8 cellular contexts compared by ENCODE assay signal in the genomic region with DNA sequence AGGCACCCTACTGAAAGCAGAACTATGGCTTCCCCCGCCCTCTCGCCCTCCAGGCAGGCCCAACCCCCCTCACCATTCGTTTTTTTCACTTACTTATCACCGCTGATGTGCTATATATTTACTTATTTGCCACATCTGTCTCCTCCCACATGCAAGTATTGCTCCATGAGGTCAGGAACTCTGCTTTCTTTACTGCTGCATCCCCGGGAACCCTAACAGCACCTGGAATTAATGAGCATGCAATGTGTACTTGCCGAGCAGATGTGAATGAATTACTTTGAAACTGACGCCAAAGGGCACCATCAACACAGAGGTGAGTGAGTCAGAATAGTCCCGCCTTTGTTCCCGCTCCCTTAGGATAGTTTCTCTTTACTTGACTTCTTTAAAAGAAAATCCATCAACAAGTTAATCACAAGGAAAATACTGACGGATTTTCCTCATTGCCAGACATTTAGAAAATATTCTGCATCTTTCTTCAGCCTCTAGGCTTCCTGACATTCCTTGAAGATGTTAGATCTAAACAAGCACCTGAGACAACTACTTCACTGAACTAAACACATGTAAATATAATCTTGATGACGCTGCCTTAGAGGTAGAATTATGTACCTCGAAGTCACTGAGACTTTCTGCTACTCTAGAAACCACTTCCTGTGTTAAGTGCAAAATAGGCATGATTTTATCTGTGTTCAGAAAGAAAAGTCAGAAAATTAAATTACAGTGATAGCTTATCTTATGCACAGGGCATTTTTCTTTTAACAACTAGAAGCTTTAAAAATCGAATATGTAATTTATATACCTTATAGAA. TPM values are rescaled to one million over a fixed set of nuclear protein-coding genes. Genes with fewer than 3 reads are reported as not detected.
DNase-seq lines count a peak whose midpoint lies in the region; ATAC-seq and TF ChIP-seq lines count a peak whose summit lies in the region.

No MANE protein-coding gene starts in this region.

- peak; percentile 79 for DNase-seq in DMS153 (lab: John Stamatoyannopoulos, UW)
- DNase-seq in HCT116 (ENCODE audit: low read depth, low spot score) = no peak
- no peak for DNase-seq in NT2/D1 (ENCODE audit: low read depth, low spot score)
- no peak for DNase-seq in spleen
- no peak for DNase-seq in adrenal gland
- DNase-seq in caudate nucleus (lab: John Stamatoyannopoulos, UW) = no peak

- WGBS in spleen, 5 donors = 31 to 42% (median 38%) methylated on average over 13 of the region's 13 CpGs
- 53 to 56% (median 54%) methylated on average over 13 of the region's 13 CpGs for WGBS in adrenal gland, 4 donors

- H3K4me2 ChIP-seq in HCT116 (ENCODE audit: low read length) = peak overlapping the region; percentile 66

- H3K27me3 Mint-ChIP-seq in dendritic cell treated with granulocyte-macrophage colony-stimulating factor and Interleukin-4, amounts not matched to agents 40 ng/mL and 50 ng/mL, for 4 days = peaks cover 1% of the 10 kb centered on the region

- H4K20me1 ChIP-seq in HCT116 (ENCODE audit: insufficient read depth) = no peaks in the 10 kb centered on the region

- no peak overlapping the region for H3K27ac Mint-ChIP-seq in dendritic cell treated with granulocyte-macrophage colony-stimulating factor and Interleukin-4, amounts not matched to agents 40 ng/mL and 50 ng/mL, for 4 days

- H3K27me3 ChIP-seq in HCT116 (ENCODE audit: insufficient read depth, low read length) = no peaks in the 10 kb centered on the region
- H3K27me3 ChIP-seq in NT2/D1 (ENCODE audit: insufficient read depth, insufficient read length) = no peaks in the 10 kb centered on the region
- H3K27me3 ChIP-seq in spleen (replicated peaks in 1 of 7) = no peaks in the 10 kb centered on the region
- H3K27me3 ChIP-seq in adrenal gland = no peaks in the 10 kb centered on the region

- H3K9me3 Mint-ChIP-seq in dendritic cell treated with granulocyte-macrophage colony-stimulating factor and Interleukin-4, amounts not matched to agents 40 ng/mL and 50 ng/mL, for 4 days = no peaks in the 10 kb centered on the region

- H3K4me3 ChIP-seq in HCT116 (replicated peaks in 1 of 2; ENCODE audit: low read depth in 1 of 2, low read length in 2 of 2) (peak overlapping the region; percentile 11 to 16; a peak in 3 of 4 replicates), NT2/D1 (ENCODE audit: insufficient read length, low read depth) (peak overlapping the region; percentile 1), spleen (peak overlapping the region in 1 of 8 donors; percentile 12), adrenal gland (no peak overlapping the region)

- no peak for TF ChIP-seq RAD21 in HCT116 (IDR thresholded peaks at IDR 0.05; ENCODE audit: low read depth)

- no peaks in the 10 kb centered on the region for H3K9me3 ChIP-seq in HCT116 (ENCODE audit: control insufficient read depth in 1 of 2, insufficient read depth in 1 of 2, low read depth in 1 of 2, low read length in 2 of 2)
- no peaks in the 10 kb centered on the region for H3K9me3 ChIP-seq in NT2/D1 (ENCODE audit: insufficient read depth, low read length)
- no peaks in the 10 kb centered on the region for H3K9me3 ChIP-seq in spleen
- H3K9me3 ChIP-seq in adrenal gland (replicated peaks in 1 of 3) = no peaks in the 10 kb centered on the region

- RAD21 ChIA-PET in HCT116 (lab: Charles Lee; ENCODE audit: low non-redundant PET in 1 of 2, low total read pairs in 2 of 2, uncharacterized antibody in 2 of 2, unreplicated experiment in 2 of 2) = interaction anchor here in 1 of 2 experiments (2.0 kb wide), 1 partner anchor 590 kb away, joined by 5 read pairs; no protein-coding TSS in a partner anchor

- H2AFZ ChIP-seq in HCT116 (ENCODE audit: low read depth, low read length, poor library complexity, severe bottlenecking) = peak overlapping the region; percentile 95

- TF ChIP-seq POLR2A in HCT116 (IDR thresholded peaks at IDR 0.05; ENCODE audit: borderline replicate concordance, extremely low read depth, insufficient read depth, insufficient read length) (no peak), spleen (IDR thresholded peaks at IDR 0.05) (no peak), adrenal gland (IDR thresholded peaks at IDR 0.05) (no peak)

- no TSS peak for BruUV-seq in HCT116 (replicated peaks; lab: Mats Ljungman, UMichigan)

- H3K36me3 ChIP-seq in HCT116 (ENCODE audit: control insufficient read depth in 1 of 2, insufficient read depth in 2 of 2, low read length in 2 of 2) (no peaks in the 10 kb centered on the region), NT2/D1 (ENCODE audit: insufficient read depth, insufficient read length, low read length) (no peaks in the 10 kb centered on the region), spleen (no peaks in the 10 kb centered on the region), adrenal gland (replicated peaks in 1 of 2) (no peaks in the 10 kb centered on the region)

- no peaks in the 10 kb centered on the region for H3K9me2 ChIP-seq in HCT116 (ENCODE audit: insufficient read depth)

- intact Hi-C loops in HCT116 (cut with micrococcal nuclease) = loop anchor here (10.0 kb wide), 3 partner anchors 201 to 519 kb away; partner anchors contain the start of genes RHOU, TAF5L and URB2
- intact Hi-C loops in dendritic cell treated with granulocyte-macrophage colony-stimulating factor and Interleukin-4, amounts not matched to agents 40 ng/mL and 50 ng/mL, for 4 days (cut with micrococcal nuclease) = loop anchor here (10.0 kb wide), 2 partner anchors 201 to 589 kb away; no protein-coding TSS in a partner anchor
- intact Hi-C loops in spleen (cut with DNase I; ENCODE audit: low total_unique reads) = loop anchor here (10.0 kb wide), 1 partner anchor 579 kb away; no protein-coding TSS in a partner anchor
- intact Hi-C loops in adrenal gland (cut with DNase I) = no loop called here

- 0 out of 2 replicates have a peak overlapping the region, but pooled peaks have one; percentile 12 for H3K9ac ChIP-seq in HCT116 (ENCODE audit: low read length)
- H3K9ac ChIP-seq in NT2/D1 (ENCODE audit: insufficient read length, low read depth) = no peak overlapping the region

- no peaks in the 10 kb centered on the region for H3K79me2 ChIP-seq in HCT116 (ENCODE audit: insufficient read depth, low read length)

- peaks cover 46% of the 10 kb centered on the region for H3K4me1 Mint-ChIP-seq in dendritic cell treated with granulocyte-macrophage colony-stimulating factor and Interleukin-4, amounts not matched to agents 40 ng/mL and 50 ng/mL, for 4 days (ENCODE audit: low read depth)

- POLR2A ChIA-PET in HCT116 (lab: Charles Lee) = no interaction called here

- peak overlapping the region; percentile 24 for H3K4me3 Mint-ChIP-seq in dendritic cell treated with granulocyte-macrophage colony-stimulating factor and Interleukin-4, amounts not matched to agents 40 ng/mL and 50 ng/mL, for 4 days

- H3K27ac ChIP-seq in HCT116 (ENCODE audit: low read depth, low read length) = peak overlapping the region; percentile 12; the same call in 1 of the 2 replicates
- peak overlapping the region in 7 of 8 donors; percentile 25 to 77 (median 66) for H3K27ac ChIP-seq in spleen
- H3K27ac ChIP-seq in adrenal gland = no peak overlapping the region
- no peak overlapping the region for H3K27ac ChIP-seq in caudate nucleus (ENCODE audit: low read depth, low read length)

- H3K4me1 ChIP-seq in HCT116 (ENCODE audit: control insufficient read depth in 1 of 2, insufficient read depth in 2 of 2, low read length in 2 of 2) (peaks cover 17 to 18% of the 10 kb centered on the region in 2 experiments), NT2/D1 (ENCODE audit: insufficient read depth, insufficient read length) (peaks cover 10% of the 10 kb centered on the region), spleen (peaks cover 3 to 51% (median 20%) of the 10 kb centered on the region in 6 donors), adrenal gland (replicated peaks in 1 of 2) (peaks cover 0 to 4% of the 10 kb centered on the region in 2 donors)

- CTCF ChIA-PET in HCT116 (lab: Charles Lee) = interaction anchor here (1.7 to 3.2 kb wide), 4 partner anchors 14 to 589 kb away, joined by 7 to 38 read pairs (median 34); no protein-coding TSS in a partner anchor

- H3K36me3 Mint-ChIP-seq in dendritic cell treated with granulocyte-macrophage colony-stimulating factor and Interleukin-4, amounts not matched to agents 40 ng/mL and 50 ng/mL, for 4 days (ENCODE audit: low read depth) = no peaks in the 10 kb centered on the region

- TF ChIP-seq CTCF in HCT116 (IDR thresholded peaks at IDR 0.05 in 2 of 3, conservative IDR thresholded peaks at IDR 0.05 in 1 of 3; ENCODE audit: borderline replicate concordance in 1 of 3, insufficient read depth in 1 of 3, low read depth in 2 of 3, low read length in 2 of 3) = no peak
- TF ChIP-seq CTCF in spleen (IDR thresholded peaks at IDR 0.05 in 8 of 11, conservative IDR thresholded peaks at IDR 0.05 in 3 of 11) = no peak
- TF ChIP-seq CTCF in adrenal gland (IDR thresholded peaks at IDR 0.05) = no peak

- peak; percentile 72 for ATAC-seq in HCT116
- ATAC-seq in HG03045 (IDR thresholded peaks at IDR 0.05; ENCODE audit: unreplicated experiment) = no peak

TF ChIP-seq in HCT116, 20 proteins besides CTCF, POLR2A, EP300 and RAD21:
- TF ChIP-seq TCF7L2 (IDR thresholded peaks at IDR 0.05; ENCODE audit: borderline replicate concordance, extremely low read depth, insufficient read depth, insufficient read length) (no peak), ELF1 (IDR thresholded peaks at IDR 0.05; ENCODE audit: borderline replicate concordance, low read depth) (no peak), CEBPB (IDR thresholded peaks at IDR 0.05; ENCODE audit: low read depth) (peak; percentile 42; the same call in 1 of the 2 replicates), SP1 (IDR thresholded peaks at IDR 0.05; ENCODE audit: low read depth) (peak; percentile 32), JUND (IDR thresholded peaks at IDR 0.05) (peak; percentile 53), CBX3 (IDR thresholded peaks at IDR 0.05; ENCODE audit: low read depth) (0 out of 2 replicates have a peak, but pooled peaks have one; percentile 4)
- TF ChIP-seq, protein P1, sequence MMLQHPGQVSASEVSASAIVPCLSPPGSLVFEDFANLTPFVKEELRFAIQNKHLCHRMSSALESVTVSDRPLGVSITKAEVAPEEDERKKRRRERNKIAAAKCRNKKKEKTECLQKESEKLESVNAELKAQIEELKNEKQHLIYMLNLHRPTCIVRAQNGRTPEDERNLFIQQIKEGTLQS (IDR thresholded peaks at IDR 0.05) = no peak

RNA-seq across cellular contexts. Expression of gene RAB4A, which starts 17.5 kb away (rescaled TPM):
- 101 TPM for total RNA-seq in HCT116 (2021; ENCODE audit: unreplicated experiment)
- polyA plus RNA-seq in HCT116 (2012) = 46.0 and 57.7 TPM in 2 replicates
- 10 to 100 TPM; 19.7 to 49.8 (median 35.3) TPM for total RNA-seq in spleen
- polyA plus RNA-seq in spleen = 10 to 100 TPM; 20.7 to 23.3 (median 22.2) TPM
- 10 to 100 TPM; 34.6 to 80.9 (median 53.1) TPM for total RNA-seq in adrenal gland
- polyA plus RNA-seq in adrenal gland = 10 to 100 TPM; 14.5 to 30.8 (median 16.5) TPM

Comparison
In these comparisons a context has a peak if more than half of its experiments do, and no peak if none do; other contexts are left out.
1. H3K27ac ChIP-seq: peak in HCT116 (single experiment) and spleen (7 of 8); none in adrenal gland (0 of 5) and caudate nucleus (single experiment).
2. H3K4me3 ChIP-seq: peak in HCT116 (2 of 2) and NT2/D1 (single experiment); none in adrenal gland (0 of 4).
3. intact Hi-C loops: an anchor here in HCT116 (10.0 kb wide), dendritic cell treated with granulocyte-macrophage colony-stimulating factor and Interleukin-4, amounts not matched to agents 40 ng/mL and 50 ng/mL, for 4 days (10.0 kb wide) and spleen (10.0 kb wide); none called in adrenal gland.